In the genomic region with DNA sequence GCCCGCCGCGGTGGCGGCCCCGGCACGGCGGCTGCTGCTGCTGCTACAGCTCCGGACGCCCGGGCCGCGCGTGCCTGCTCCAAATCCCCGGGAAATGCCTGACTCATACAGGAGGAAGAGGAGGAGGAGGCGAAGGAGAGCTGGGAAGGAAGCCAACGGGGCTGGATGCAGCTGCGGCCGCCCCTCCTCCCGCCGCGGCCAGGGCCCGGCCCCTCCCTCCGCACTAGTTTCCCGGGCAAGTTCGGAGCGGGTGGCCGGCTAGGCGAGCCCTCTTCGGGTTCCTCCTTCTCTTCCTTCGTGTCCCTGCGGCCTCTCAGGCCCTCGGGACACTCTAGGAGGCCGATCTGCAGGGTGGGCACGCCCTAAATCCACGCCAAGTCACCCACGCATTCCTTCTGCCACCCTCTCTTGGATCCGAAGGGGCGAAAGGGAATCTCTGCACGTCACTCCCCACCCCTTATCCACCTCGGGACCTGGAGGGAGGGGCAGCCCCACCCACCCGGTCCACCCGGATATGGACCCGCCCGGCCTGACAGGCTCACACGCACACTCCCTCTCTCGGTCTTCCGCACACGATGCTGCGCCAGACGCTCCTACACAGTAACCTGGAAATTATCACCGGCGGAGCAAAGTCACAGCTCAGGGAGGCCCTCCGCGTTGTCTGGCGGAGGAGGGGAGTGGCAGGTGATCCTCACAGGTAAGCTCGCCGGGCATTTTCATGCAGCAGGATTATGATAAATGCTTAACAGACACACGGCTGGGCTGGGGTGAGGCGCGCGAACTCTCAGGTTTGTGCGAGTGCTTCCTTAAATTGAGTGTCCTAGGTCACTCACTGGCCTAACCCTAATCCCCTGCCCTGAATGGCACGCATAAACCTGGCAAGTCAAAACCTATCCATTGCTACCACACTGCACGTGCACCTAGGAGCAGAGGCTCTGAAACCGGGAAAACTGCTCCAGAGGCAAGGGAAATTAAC, we compare ENCODE assay signal across 1 cellular context.
A peak's percentile ranks its signal among the peaks of the same experiment; 100 is the strongest.
TF ChIP-seq lines count a peak whose summit lies in the region.

A gene with protein sequence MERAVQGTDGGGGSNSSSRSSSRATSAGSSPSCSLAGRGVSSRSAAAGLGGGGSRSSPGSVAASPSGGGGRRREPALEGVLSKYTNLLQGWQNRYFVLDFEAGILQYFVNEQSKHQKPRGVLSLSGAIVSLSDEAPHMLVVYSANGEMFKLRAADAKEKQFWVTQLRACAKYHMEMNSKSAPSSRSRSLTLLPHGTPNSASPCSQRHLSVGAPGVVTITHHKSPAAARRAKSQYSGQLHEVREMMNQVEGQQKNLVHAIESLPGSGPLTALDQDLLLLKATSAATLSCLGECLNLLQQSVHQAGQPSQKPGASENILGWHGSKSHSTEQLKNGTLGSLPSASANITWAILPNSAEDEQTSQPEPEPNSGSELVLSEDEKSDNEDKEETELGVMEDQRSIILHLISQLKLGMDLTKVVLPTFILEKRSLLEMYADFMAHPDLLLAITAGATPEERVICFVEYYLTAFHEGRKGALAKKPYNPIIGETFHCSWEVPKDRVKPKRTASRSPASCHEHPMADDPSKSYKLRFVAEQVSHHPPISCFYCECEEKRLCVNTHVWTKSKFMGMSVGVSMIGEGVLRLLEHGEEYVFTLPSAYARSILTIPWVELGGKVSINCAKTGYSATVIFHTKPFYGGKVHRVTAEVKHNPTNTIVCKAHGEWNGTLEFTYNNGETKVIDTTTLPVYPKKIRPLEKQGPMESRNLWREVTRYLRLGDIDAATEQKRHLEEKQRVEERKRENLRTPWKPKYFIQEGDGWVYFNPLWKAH (minus strand): TSS at position 57 of the 976 bp plus-strand sequence. CDS start 83 bp downstream, outside the sequence.
A gene (plus strand): TSS at position 545 of the 976 bp plus-strand sequence. CDS start 7,330 bp downstream, outside the sequence.

TF ChIP-seq in HepG2, 621 proteins besides CTCF, POLR2A, EP300 and RAD21 (continued from another document and continues in another):
- TF ChIP-seq, protein P1, sequence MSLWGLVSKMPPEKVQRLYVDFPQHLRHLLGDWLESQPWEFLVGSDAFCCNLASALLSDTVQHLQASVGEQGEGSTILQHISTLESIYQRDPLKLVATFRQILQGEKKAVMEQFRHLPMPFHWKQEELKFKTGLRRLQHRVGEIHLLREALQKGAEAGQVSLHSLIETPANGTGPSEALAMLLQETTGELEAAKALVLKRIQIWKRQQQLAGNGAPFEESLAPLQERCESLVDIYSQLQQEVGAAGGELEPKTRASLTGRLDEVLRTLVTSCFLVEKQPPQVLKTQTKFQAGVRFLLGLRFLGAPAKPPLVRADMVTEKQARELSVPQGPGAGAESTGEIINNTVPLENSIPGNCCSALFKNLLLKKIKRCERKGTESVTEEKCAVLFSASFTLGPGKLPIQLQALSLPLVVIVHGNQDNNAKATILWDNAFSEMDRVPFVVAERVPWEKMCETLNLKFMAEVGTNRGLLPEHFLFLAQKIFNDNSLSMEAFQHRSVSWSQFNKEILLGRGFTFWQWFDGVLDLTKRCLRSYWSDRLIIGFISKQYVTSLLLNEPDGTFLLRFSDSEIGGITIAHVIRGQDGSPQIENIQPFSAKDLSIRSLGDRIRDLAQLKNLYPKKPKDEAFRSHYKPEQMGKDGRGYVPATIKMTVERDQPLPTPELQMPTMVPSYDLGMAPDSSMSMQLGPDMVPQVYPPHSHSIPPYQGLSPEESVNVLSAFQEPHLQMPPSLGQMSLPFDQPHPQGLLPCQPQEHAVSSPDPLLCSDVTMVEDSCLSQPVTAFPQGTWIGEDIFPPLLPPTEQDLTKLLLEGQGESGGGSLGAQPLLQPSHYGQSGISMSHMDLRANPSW (CRISPR knock-in tag; IDR thresholded peaks at IDR 0.05; ENCODE audit: borderline replicate concordance), result no peak
- no peak for TF ChIP-seq ZNF274 (CRISPR knock-in tag; IDR thresholded peaks at IDR 0.05)
- no peak for TF ChIP-seq NFATC3 (CRISPR knock-in tag; IDR thresholded peaks at IDR 0.05)
- no peak for TF ChIP-seq PCBP2 (optimal IDR thresholded peaks at IDR 0.05; ENCODE audit: low read depth, low read length, poor library complexity, severe bottlenecking)
- TF ChIP-seq ZNF782 (CRISPR knock-in tag; IDR thresholded peaks at IDR 0.05; ENCODE audit: borderline replicate concordance), result no peak
- TF ChIP-seq, protein P2, sequence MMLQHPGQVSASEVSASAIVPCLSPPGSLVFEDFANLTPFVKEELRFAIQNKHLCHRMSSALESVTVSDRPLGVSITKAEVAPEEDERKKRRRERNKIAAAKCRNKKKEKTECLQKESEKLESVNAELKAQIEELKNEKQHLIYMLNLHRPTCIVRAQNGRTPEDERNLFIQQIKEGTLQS (CRISPR knock-in tag; IDR thresholded peaks at IDR 0.05), result no peak; the same call in 1 of the 2 replicates
- TF ChIP-seq ZSCAN21 (CRISPR knock-in tag; IDR thresholded peaks at IDR 0.05; ENCODE audit: borderline replicate concordance), result no peak
- TF ChIP-seq, protein P3, sequence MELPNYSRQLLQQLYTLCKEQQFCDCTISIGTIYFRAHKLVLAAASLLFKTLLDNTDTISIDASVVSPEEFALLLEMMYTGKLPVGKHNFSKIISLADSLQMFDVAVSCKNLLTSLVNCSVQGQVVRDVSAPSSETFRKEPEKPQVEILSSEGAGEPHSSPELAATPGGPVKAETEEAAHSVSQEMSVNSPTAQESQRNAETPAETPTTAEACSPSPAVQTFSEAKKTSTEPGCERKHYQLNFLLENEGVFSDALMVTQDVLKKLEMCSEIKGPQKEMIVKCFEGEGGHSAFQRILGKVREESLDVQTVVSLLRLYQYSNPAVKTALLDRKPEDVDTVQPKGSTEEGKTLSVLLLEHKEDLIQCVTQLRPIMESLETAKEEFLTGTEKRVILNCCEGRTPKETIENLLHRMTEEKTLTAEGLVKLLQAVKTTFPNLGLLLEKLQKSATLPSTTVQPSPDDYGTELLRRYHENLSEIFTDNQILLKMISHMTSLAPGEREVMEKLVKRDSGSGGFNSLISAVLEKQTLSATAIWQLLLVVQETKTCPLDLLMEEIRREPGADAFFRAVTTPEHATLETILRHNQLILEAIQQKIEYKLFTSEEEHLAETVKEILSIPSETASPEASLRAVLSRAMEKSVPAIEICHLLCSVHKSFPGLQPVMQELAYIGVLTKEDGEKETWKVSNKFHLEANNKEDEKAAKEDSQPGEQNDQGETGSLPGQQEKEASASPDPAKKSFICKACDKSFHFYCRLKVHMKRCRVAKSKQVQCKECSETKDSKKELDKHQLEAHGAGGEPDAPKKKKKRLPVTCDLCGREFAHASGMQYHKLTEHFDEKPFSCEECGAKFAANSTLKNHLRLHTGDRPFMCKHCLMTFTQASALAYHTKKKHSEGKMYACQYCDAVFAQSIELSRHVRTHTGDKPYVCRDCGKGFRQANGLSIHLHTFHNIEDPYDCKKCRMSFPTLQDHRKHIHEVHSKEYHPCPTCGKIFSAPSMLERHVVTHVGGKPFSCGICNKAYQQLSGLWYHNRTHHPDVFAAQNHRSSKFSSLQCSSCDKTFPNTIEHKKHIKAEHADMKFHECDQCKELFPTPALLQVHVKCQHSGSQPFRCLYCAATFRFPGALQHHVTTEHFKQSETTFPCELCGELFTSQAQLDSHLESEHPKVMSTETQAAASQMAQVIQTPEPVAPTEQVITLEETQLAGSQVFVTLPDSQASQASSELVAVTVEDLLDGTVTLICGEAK (IDR thresholded peaks at IDR 0.05), result no peak
- TF ChIP-seq, protein P3 (CRISPR knock-in tag; IDR thresholded peaks at IDR 0.05), result no peak
- TF ChIP-seq, protein P4, sequence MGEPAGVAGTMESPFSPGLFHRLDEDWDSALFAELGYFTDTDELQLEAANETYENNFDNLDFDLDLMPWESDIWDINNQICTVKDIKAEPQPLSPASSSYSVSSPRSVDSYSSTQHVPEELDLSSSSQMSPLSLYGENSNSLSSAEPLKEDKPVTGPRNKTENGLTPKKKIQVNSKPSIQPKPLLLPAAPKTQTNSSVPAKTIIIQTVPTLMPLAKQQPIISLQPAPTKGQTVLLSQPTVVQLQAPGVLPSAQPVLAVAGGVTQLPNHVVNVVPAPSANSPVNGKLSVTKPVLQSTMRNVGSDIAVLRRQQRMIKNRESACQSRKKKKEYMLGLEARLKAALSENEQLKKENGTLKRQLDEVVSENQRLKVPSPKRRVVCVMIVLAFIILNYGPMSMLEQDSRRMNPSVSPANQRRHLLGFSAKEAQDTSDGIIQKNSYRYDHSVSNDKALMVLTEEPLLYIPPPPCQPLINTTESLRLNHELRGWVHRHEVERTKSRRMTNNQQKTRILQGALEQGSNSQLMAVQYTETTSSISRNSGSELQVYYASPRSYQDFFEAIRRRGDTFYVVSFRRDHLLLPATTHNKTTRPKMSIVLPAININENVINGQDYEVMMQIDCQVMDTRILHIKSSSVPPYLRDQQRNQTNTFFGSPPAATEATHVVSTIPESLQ (CRISPR knock-in tag; conservative IDR thresholded peaks at IDR 0.05), result no peak
- no peak for TF ChIP-seq HNRNPUL1 (IDR thresholded peaks at IDR 0.05; ENCODE audit: low read depth, low read length)
- no peak for TF ChIP-seq NFE2L2 (IDR thresholded peaks at IDR 0.05; ENCODE audit: low read length)
- TF ChIP-seq ZNF563 (CRISPR knock-in tag; IDR thresholded peaks at IDR 0.05), result peak; percentile 60; the same call in 1 of the 2 replicates
- TF ChIP-seq, protein P5, sequence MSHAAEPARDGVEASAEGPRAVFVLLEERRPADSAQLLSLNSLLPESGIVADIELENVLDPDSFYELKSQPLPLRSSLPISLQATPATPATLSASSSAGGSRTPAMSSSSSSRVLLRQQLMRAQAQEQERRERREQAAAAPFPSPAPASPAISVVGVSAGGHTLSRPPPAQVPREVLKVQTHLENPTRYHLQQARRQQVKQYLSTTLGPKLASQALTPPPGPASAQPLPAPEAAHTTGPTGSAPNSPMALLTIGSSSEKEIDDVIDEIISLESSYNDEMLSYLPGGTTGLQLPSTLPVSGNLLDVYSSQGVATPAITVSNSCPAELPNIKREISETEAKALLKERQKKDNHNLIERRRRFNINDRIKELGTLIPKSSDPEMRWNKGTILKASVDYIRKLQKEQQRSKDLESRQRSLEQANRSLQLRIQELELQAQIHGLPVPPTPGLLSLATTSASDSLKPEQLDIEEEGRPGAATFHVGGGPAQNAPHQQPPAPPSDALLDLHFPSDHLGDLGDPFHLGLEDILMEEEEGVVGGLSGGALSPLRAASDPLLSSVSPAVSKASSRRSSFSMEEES (CRISPR knock-in tag; IDR thresholded peaks at IDR 0.05), result 0 out of 2 replicates have a peak, but pooled peaks have one; percentile 34
- TF ChIP-seq, protein P6, sequence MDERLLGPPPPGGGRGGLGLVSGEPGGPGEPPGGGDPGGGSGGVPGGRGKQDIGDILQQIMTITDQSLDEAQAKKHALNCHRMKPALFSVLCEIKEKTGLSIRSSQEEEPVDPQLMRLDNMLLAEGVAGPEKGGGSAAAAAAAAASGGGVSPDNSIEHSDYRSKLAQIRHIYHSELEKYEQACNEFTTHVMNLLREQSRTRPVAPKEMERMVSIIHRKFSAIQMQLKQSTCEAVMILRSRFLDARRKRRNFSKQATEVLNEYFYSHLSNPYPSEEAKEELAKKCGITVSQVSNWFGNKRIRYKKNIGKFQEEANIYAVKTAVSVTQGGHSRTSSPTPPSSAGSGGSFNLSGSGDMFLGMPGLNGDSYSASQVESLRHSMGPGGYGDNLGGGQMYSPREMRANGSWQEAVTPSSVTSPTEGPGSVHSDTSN (CRISPR knock-in tag; IDR thresholded peaks at IDR 0.05), result no peak
- no peak for TF ChIP-seq CEBPB (IDR thresholded peaks at IDR 0.05; ENCODE audit: borderline replicate concordance, low read depth, low read length)
- TF ChIP-seq, protein P7, sequence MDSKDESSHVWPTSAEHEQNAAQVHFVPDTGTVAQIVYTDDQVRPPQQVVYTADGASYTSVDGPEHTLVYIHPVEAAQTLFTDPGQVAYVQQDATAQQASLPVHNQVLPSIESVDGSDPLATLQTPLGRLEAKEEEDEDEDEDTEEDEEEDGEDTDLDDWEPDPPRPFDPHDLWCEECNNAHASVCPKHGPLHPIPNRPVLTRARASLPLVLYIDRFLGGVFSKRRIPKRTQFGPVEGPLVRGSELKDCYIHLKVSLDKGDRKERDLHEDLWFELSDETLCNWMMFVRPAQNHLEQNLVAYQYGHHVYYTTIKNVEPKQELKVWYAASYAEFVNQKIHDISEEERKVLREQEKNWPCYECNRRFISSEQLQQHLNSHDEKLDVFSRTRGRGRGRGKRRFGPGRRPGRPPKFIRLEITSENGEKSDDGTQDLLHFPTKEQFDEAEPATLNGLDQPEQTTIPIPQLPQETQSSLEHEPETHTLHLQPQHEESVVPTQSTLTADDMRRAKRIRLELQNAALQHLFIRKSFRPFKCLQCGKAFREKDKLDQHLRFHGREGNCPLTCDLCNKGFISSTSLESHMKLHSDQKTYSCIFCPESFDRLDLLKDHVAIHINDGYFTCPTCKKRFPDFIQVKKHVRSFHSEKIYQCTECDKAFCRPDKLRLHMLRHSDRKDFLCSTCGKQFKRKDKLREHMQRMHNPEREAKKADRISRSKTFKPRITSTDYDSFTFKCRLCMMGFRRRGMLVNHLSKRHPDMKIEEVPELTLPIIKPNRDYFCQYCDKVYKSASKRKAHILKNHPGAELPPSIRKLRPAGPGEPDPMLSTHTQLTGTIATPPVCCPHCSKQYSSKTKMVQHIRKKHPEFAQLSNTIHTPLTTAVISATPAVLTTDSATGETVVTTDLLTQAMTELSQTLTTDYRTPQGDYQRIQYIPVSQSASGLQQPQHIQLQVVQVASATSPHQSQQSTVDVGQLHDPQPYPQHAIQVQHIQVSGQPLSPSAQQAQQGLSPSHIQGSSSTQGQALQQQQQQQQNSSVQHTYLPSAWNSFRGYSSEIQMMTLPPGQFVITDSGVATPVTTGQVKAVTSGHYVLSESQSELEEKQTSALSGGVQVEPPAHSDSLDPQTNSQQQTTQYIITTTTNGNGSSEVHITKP (CRISPR knock-in tag; IDR thresholded peaks at IDR 0.05; ENCODE audit: low read depth), result no peak
